27 cellular contexts compared by ENCODE assay signal in genomic region chr5:178418031-178418430, GRCh38.
"Had no signal": no experiment of that assay in that cellular context is flagged by ENCODE, and none has a peak within 500 bp of the region (broad histone marks: within the 10 kb centered on the region; RNA-seq: fewer than 3 reads in every experiment).

No MANE protein-coding gene starts in this region.

- H3K9me3 ChIP-seq: left lung, prostate gland, tibial nerve, uterus had no signal

- H3K36me3 ChIP-seq: left lung, prostate gland, tibial nerve, uterus had no signal

- H3K27me3 ChIP-seq: tibial nerve, uterus had no signal

- H3K27ac ChIP-seq: left lung, prostate gland, skin epidermis, tibial nerve, uterus had no signal

- H3K4me3 Mint-ChIP-seq: immature natural killer cell; mesothelial cell of epicardium; naive B cell; natural killer cell; nephron progenitor cell; stimulated activated memory B cell treated with anti-CD40 and anti-IgM and Interleukin-4, amounts not matched to agents 10 μg/mL and 1 μg/mL and 100 μg/mL, for 72 hours; stimulated activated naive CD8-positive, alpha-beta T cell treated with anti-CD3 and anti-CD28 coated beads, Interleukin-15, amount 100 ng/mL, for 72 hours; type B pancreatic cell had no signal

- H3K27ac Mint-ChIP-seq: immature natural killer cell; naive B cell; natural killer cell; stimulated activated memory B cell treated with anti-CD40 and anti-IgM and Interleukin-4, amounts not matched to agents 10 μg/mL and 1 μg/mL and 100 μg/mL, for 72 hours; stimulated activated naive CD8-positive, alpha-beta T cell treated with anti-CD3 and anti-CD28 coated beads, Interleukin-15, amount 100 ng/mL, for 72 hours had no signal

- H3K27me3 Mint-ChIP-seq: stimulated activated memory B cell treated with anti-CD40 and anti-IgM and Interleukin-4, amounts not matched to agents 10 μg/mL and 1 μg/mL and 100 μg/mL, for 72 hours had no signal

- H3K4me1 Mint-ChIP-seq: immature natural killer cell had no signal

- H3K9me3 Mint-ChIP-seq: immature natural killer cell; mesothelial cell of epicardium; naive B cell; natural killer cell; nephron progenitor cell; stimulated activated memory B cell treated with anti-CD40 and anti-IgM and Interleukin-4, amounts not matched to agents 10 μg/mL and 1 μg/mL and 100 μg/mL, for 72 hours; stimulated activated naive CD8-positive, alpha-beta T cell treated with anti-CD3 and anti-CD28 coated beads, Interleukin-15, amount 100 ng/mL, for 72 hours; type B pancreatic cell had no signal

- H3K4me1 ChIP-seq: left lung, prostate gland, tibial nerve, uterus had no signal

- H3K4me3 ChIP-seq: left lung, lung, prostate gland, skin epidermis, tibial nerve, uterus had no signal

- DNase-seq: hippocampal formation; immature natural killer cell; left colon; left lung; mesendoderm; naive B cell; natural killer cell; nephron progenitor cell; nucleus accumbens; right cardiac atrium; stimulated activated CD4-positive, alpha-beta T cell treated with anti-CD3 and anti-CD28 coated beads, Interleukin-1b, Interleukin-23, amount 100 ng/mL, for 48 hours; stimulated activated CD4-positive, alpha-beta T cell treated with anti-CD3 and anti-CD28 coated beads, Interleukin-2, amount 100 ng/mL, for 48 hours; stimulated activated CD4-positive, alpha-beta T cell treated with anti-CD3 and anti-CD28 coated beads, Interleukin-4, amount 100 ng/mL, for 4 hours; stimulated activated CD8-positive, alpha-beta memory T cell treated with anti-CD3 and anti-CD28 coated beads, Interleukin-4, amount 100 ng/mL, for 48 hours; stimulated activated naive CD4-positive, alpha-beta T cell treated with Interleukin-2 at 50 U/mL for 16 hours; stimulated activated naive CD8-positive, alpha-beta T cell treated with anti-CD3 and anti-CD28 coated beads, Interleukin-15, amount 100 ng/mL, for 72 hours; substantia nigra; uterus had no signal

- ATAC-seq: left colon; left lung; natural killer cell; stimulated activated naive CD8-positive, alpha-beta T cell treated with anti-CD3 and anti-CD28 coated beads, Interleukin-15, amount 100 ng/mL, for 72 hours had no signal

- FAIRE-seq: islet of Langerhans, kidney had no signal

- H3K36me3 Mint-ChIP-seq: immature natural killer cell; mesothelial cell of epicardium; naive B cell; natural killer cell; stimulated activated memory B cell treated with anti-CD40 and anti-IgM and Interleukin-4, amounts not matched to agents 10 μg/mL and 1 μg/mL and 100 μg/mL, for 72 hours; type B pancreatic cell had no signal
